In the genomic region with DNA sequence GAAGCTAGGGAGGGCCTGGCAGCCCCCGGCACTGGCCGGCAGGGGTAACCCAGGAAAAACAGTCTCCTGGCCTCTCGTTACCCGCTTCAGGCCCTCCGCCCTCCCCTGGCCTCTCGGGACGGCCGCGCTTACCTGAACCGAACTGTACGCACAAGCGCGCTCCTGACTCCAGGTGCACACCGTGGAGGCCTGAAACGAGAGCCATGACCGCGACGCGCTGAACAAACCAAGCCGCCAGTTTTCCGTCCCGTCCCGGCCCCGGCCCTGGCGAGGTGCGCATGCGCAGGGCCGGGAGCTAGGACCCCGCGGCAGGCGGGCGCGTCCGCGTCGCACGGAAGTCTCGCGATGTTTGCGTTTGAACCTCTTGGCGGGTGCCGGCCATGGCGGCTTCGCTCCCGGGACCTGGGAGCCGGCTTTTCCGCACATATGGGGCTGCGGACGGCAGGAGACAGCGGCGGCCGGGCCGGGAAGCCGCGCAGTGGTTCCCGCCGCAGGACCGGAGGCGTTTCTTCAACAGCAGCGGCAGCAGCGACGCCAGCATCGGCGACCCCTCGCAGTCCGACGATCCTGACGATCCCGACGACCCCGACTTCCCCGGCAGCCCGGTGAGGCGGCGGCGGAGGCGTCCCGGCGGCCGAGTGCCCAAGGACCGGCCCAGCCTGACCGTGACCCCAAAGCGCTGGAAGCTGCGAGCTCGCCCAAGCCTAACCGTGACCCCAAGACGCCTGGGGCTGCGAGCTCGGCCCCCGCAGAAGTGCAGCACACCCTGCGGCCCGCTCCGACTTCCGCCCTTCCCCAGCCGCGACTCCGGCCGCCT, we compare ENCODE assay signal across 8 cellular contexts. TPM values are rescaled to one million over a fixed set of nuclear protein-coding genes. Genes with fewer than 3 reads are reported as not detected.
DNase-seq lines count a peak whose midpoint lies in the region; ATAC-seq and TF ChIP-seq lines count a peak whose summit lies in the region.

HASPIN (plus strand) TSS at position 348 of the 817 bp plus-strand sequence; CDS start at position 381, 33 bp downstream.

- peaks cover 61% of the 10 kb centered on the region for H3K36me3 Mint-ChIP-seq in activated CD4-positive, alpha-beta T cell treated with anti-CD3 and anti-CD28 coated beads, Interleukin-2, amount 10 ng/mL, durations not matched to agents 24 days and 14 days (ENCODE audit: low read depth)

- intact Hi-C loops in activated CD4-positive, alpha-beta T cell treated with anti-CD3 and anti-CD28 coated beads, Interleukin-2, amount 10 ng/mL, durations not matched to agents 24 days and 14 days (cut with micrococcal nuclease) = loop anchor here (1.0 to 5.0 kb wide), 3 partner anchors 12 to 239 kb away; partner anchors contain the start of gene ATP2A3

- H3K9me3 Mint-ChIP-seq in activated CD4-positive, alpha-beta T cell treated with anti-CD3 and anti-CD28 coated beads, Interleukin-2, amount 10 ng/mL, durations not matched to agents 24 days and 14 days = no peaks in the 10 kb centered on the region

- H3K36me3 ChIP-seq in BE2C = peaks cover 4% of the 10 kb centered on the region; the same call in 1 of the 2 replicates

- ATAC-seq in HG03439 (IDR thresholded peaks at IDR 0.05; ENCODE audit: unreplicated experiment) (peak; percentile 74), left lobe of liver (peak; percentile 94)

- no peaks in the 10 kb centered on the region for H3K27me3 Mint-ChIP-seq in activated CD4-positive, alpha-beta T cell treated with anti-CD3 and anti-CD28 coated beads, Interleukin-2, amount 10 ng/mL, durations not matched to agents 24 days and 14 days

- H3K4me3 Mint-ChIP-seq in activated CD4-positive, alpha-beta T cell treated with anti-CD3 and anti-CD28 coated beads, Interleukin-2, amount 10 ng/mL, durations not matched to agents 24 days and 14 days = peak within 1 kb of the TSS; percentile 87

- peak within 1 kb of the TSS; percentile 75 to 89 for H3K27ac ChIP-seq in coronary artery

- peak; percentile 82 for TF ChIP-seq POLR2A in GM19193 (IDR thresholded peaks at IDR 0.05; ENCODE audit: extremely low read depth, insufficient read depth, insufficient read length)

- peak; percentile 89 for DNase-seq in BE2C
- peak; percentile 67 for DNase-seq in NCI-H510A treated with DMSO at 0.1 percent for 48 hours (lab: John Stamatoyannopoulos, UW)
- peak; percentile 98 for DNase-seq in activated CD4-positive, alpha-beta T cell treated with anti-CD3 and anti-CD28 coated beads, Interleukin-2, amount 10 ng/mL, durations not matched to agents 24 days and 14 days
- peak; percentile 87 for DNase-seq in coronary artery (ENCODE audit: low spot score)
- DNase-seq in left lobe of liver (ENCODE audit: low spot score) = peak; percentile 92
- DNase-seq in stimulated activated CD4-positive, alpha-beta T cell treated with anti-CD3 and anti-CD28 coated beads, Interleukin-2, amount 100 ng/mL, for 4 hours (ENCODE audit: low read depth) = peak; percentile 87

- no peaks in the 10 kb centered on the region for H3K27me3 ChIP-seq in BE2C

- H3K4me3 ChIP-seq in BE2C (ENCODE audit: low read depth, low read length) = peak within 1 kb of the TSS; percentile 62
- H3K4me3 ChIP-seq in coronary artery = peak within 1 kb of the TSS; percentile 82

- H3K9me3 ChIP-seq in BE2C = no peaks in the 10 kb centered on the region

- TF ChIP-seq CTCF in BE2C (IDR thresholded peaks at IDR 0.05; ENCODE audit: low read depth, low read length) (peak; percentile 16; the same call in 1 of the 2 replicates), coronary artery (IDR thresholded peaks at IDR 0.05) (no peak)

- H3K27ac Mint-ChIP-seq in activated CD4-positive, alpha-beta T cell treated with anti-CD3 and anti-CD28 coated beads, Interleukin-2, amount 10 ng/mL, durations not matched to agents 24 days and 14 days = peak within 1 kb of the TSS; percentile 68

- H3K4me1 ChIP-seq in BE2C = no peaks in the 10 kb centered on the region

- peaks cover 45% of the 10 kb centered on the region for H3K4me1 Mint-ChIP-seq in activated CD4-positive, alpha-beta T cell treated with anti-CD3 and anti-CD28 coated beads, Interleukin-2, amount 10 ng/mL, durations not matched to agents 24 days and 14 days

RNA-seq across cellular contexts. Expression of gene HASPIN, which starts in this region (rescaled TPM):
- polyA plus RNA-seq in BE2C (2012; ENCODE audit: insufficient read depth, insufficient read length, low read depth) = 1.8 TPM
- total RNA-seq in activated CD4-positive, alpha-beta T cell treated with anti-CD3 and anti-CD28 coated beads, Interleukin-2, amount 10 ng/mL, durations not matched to agents 24 days and 14 days = 25.1 and 25.3 TPM in 2 replicates
- total RNA-seq in left lobe of liver = 0.05 TPM

Comparison
In these comparisons a context has a peak if more than half of its experiments do, and no peak if none do; other contexts are left out.
1. Peak in every context shown above with its lines: DNase-seq, ATAC-seq, H3K4me3 ChIP-seq and H3K27ac ChIP-seq.
2. RNA of gene HASPIN (total RNA-seq): 25.1 to 25.3 TPM in activated CD4-positive, alpha-beta T cell treated with anti-CD3 and anti-CD28 coated beads, Interleukin-2, amount 10 ng/mL, durations not matched to agents 24 days and 14 days; 0.05 TPM in left lobe of liver (single experiment); every median in the first group is over 10 times any median in the second.
3. Peak in DNase-seq and ATAC-seq in left lobe of liver; RNA of the gene not detected or under 1 TPM.